ENCODE assay signal across 11 cellular contexts in the genomic region with DNA sequence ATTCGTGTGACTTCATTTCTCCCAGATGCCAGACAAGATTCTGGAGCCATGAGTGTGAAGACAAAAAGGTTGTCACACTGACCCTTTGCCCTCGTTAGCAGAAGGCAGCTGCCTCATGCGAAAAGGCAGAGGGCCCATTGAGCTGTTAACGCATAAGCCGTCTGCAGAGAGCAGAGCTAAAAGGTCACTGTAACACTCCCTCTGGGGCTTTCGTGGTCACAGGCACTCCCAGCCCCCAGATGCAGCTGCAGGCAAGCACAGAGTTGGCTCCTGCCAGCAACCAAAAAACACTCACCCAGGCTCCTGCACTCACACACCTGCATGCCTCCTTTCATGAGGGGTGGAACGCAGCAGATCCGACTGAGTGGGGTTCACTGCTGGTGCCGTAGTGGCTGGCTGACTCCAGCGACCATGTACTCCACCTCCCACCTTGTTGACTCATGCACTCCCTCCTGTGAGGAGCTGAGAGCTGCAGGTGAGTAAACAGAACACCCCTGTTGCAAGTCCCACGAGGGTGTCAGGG.
DNase-seq lines count a peak whose midpoint lies in the region; ATAC-seq and TF ChIP-seq lines count a peak whose summit lies in the region.
"Had no signal": no experiment of that assay in that cellular context is flagged by ENCODE, and none has a peak within 500 bp of the region (broad histone marks: within the 10 kb centered on the region; RNA-seq: fewer than 3 reads in every experiment).

No MANE protein-coding gene starts in this region.

- ATAC-seq in HG03045 (IDR thresholded peaks at IDR 0.05; ENCODE audit: unreplicated experiment), result peak; percentile 45
- ATAC-seq in HG02970 (IDR thresholded peaks at IDR 0.05; ENCODE audit: low FRiP score, unreplicated experiment), result no peak
- ATAC-seq: psoas muscle, SK-N-SH treated with all-trans-retinoic acid at 6 μM for 48 hours had no signal

- H3K27me3 Mint-ChIP-seq in activated T-helper 2 cell treated with anti-CD3 and anti-CD28 coated beads, Interferon-gamma antibody, Interleukin-2, Interleukin-4, amounts not matched to agents 10 μg/mL and 5 μg/mL and 100 μg/mL, durations not matched to agents 14 hours and 24 hours and 36 hours (ENCODE audit: low read depth), result no peaks in the 10 kb centered on the region
- H3K27me3 Mint-ChIP-seq: activated naive CD4-positive, alpha-beta T cell treated with anti-CD3 and anti-CD28 coated beads, Interleukin-2, amount 50 U/mL, for 24 hours had no signal

- no peaks in the 10 kb centered on the region for H3K9me3 Mint-ChIP-seq in activated T-helper 2 cell treated with anti-CD3 and anti-CD28 coated beads, Interferon-gamma antibody, Interleukin-2, Interleukin-4, amounts not matched to agents 10 μg/mL and 5 μg/mL and 100 μg/mL, durations not matched to agents 14 hours and 24 hours and 36 hours
- H3K9me3 Mint-ChIP-seq: activated naive CD4-positive, alpha-beta T cell treated with anti-CD3 and anti-CD28 coated beads, Interleukin-2, amount 50 U/mL, for 24 hours had no signal

- peaks cover 12% of the 10 kb centered on the region for H4K20me1 ChIP-seq in smooth muscle cell (ENCODE audit: low read depth)

- H3K79me2 ChIP-seq in smooth muscle cell (ENCODE audit: low read depth), result no peaks in the 10 kb centered on the region

- H3K27ac ChIP-seq in smooth muscle cell (ENCODE audit: low read depth), result no peak overlapping the region
- H3K27ac ChIP-seq: psoas muscle had no signal

- H2AFZ ChIP-seq in smooth muscle cell (ENCODE audit: low read depth), result no peak overlapping the region

- 43% methylated on average over 11 of the region's 11 CpGs for WGBS in smooth muscle cell (ENCODE audit: low lambda C conversion rate)

- no peaks in the 10 kb centered on the region for H3K36me3 Mint-ChIP-seq in activated T-helper 2 cell treated with anti-CD3 and anti-CD28 coated beads, Interferon-gamma antibody, Interleukin-2, Interleukin-4, amounts not matched to agents 10 μg/mL and 5 μg/mL and 100 μg/mL, durations not matched to agents 14 hours and 24 hours and 36 hours (ENCODE audit: low read depth)

- no peak overlapping the region for H3K27ac Mint-ChIP-seq in activated T-helper 2 cell treated with anti-CD3 and anti-CD28 coated beads, Interferon-gamma antibody, Interleukin-2, Interleukin-4, amounts not matched to agents 10 μg/mL and 5 μg/mL and 100 μg/mL, durations not matched to agents 14 hours and 24 hours and 36 hours
- H3K27ac Mint-ChIP-seq: activated naive CD4-positive, alpha-beta T cell treated with anti-CD3 and anti-CD28 coated beads, Interleukin-2, amount 50 U/mL, for 24 hours had no signal

- no peaks in the 10 kb centered on the region for H3F3A ChIP-seq in smooth muscle cell (ENCODE audit: low read depth)

- H3K4me1 Mint-ChIP-seq in activated T-helper 2 cell treated with anti-CD3 and anti-CD28 coated beads, Interferon-gamma antibody, Interleukin-2, Interleukin-4, amounts not matched to agents 10 μg/mL and 5 μg/mL and 100 μg/mL, durations not matched to agents 14 hours and 24 hours and 36 hours (ENCODE audit: low read depth), result peaks cover 2% of the 10 kb centered on the region
- H3K4me1 Mint-ChIP-seq: activated naive CD4-positive, alpha-beta T cell treated with anti-CD3 and anti-CD28 coated beads, Interleukin-2, amount 50 U/mL, for 24 hours had no signal

- H3K4me1 ChIP-seq in smooth muscle cell (ENCODE audit: low read depth) (peaks cover 5% of the 10 kb centered on the region), HAP-1 (peaks cover 6% of the 10 kb centered on the region)
- H3K4me1 ChIP-seq: psoas muscle had no signal

- in situ Hi-C loops in HAP-1 (cut with MboI; ENCODE audit: low sequenced_read_pairs), result no loop called here

- H3K4me3 Mint-ChIP-seq in activated T-helper 2 cell treated with anti-CD3 and anti-CD28 coated beads, Interferon-gamma antibody, Interleukin-2, Interleukin-4, amounts not matched to agents 10 μg/mL and 5 μg/mL and 100 μg/mL, durations not matched to agents 14 hours and 24 hours and 36 hours (ENCODE audit: low read depth), result no peak overlapping the region
- H3K4me3 Mint-ChIP-seq: activated naive CD4-positive, alpha-beta T cell treated with anti-CD3 and anti-CD28 coated beads, Interleukin-2, amount 50 U/mL, for 24 hours had no signal

- intact Hi-C loops in activated T-helper 2 cell treated with anti-CD3 and anti-CD28 coated beads, Interferon-gamma antibody, Interleukin-2, Interleukin-4, amounts not matched to agents 10 μg/mL and 5 μg/mL and 100 μg/mL, durations not matched to agents 14 hours and 24 hours and 36 hours (cut with micrococcal nuclease), result no loop called here

- no peak overlapping the region for H3K4me2 ChIP-seq in smooth muscle cell

- no peak overlapping the region for H3K9ac ChIP-seq in smooth muscle cell (ENCODE audit: low read depth)

- peak; percentile 23 for DNase-seq in ELF-1 (ENCODE audit: low read depth, low spot score)
- DNase-seq in NCI-H510A treated with DMSO at 0.1 percent for 48 hours (lab: John Stamatoyannopoulos, UW), result peak; percentile 76
- peak; percentile 30 for DNase-seq in iPS-NIHi7 (ENCODE audit: extremely low spot score)
- DNase-seq in smooth muscle cell (lab: John Stamatoyannopoulos, UW; ENCODE audit: unreplicated experiment), result no peak
- DNase-seq in HAP-1 (ENCODE audit: low spot score in 2 of 2), result no peak
- no peak for DNase-seq in activated T-helper 2 cell treated with anti-CD3 and anti-CD28 coated beads, Interferon-gamma antibody, Interleukin-2, Interleukin-4, amounts not matched to agents 10 μg/mL and 5 μg/mL and 100 μg/mL, durations not matched to agents 14 hours and 24 hours and 36 hours (ENCODE audit: low spot score)
- DNase-seq: psoas muscle had no signal

- H3K27me3 ChIP-seq in smooth muscle cell (ENCODE audit: low read depth) (no peaks in the 10 kb centered on the region), HAP-1 (ENCODE audit: low read depth) (no peaks in the 10 kb centered on the region)

- H3K4me3 ChIP-seq in smooth muscle cell (no peak overlapping the region), HAP-1 (no peak overlapping the region)
- H3K4me3 ChIP-seq: psoas muscle had no signal

- H3K36me3 ChIP-seq in smooth muscle cell (ENCODE audit: low read depth), result no peaks in the 10 kb centered on the region
- no peaks in the 10 kb centered on the region for H3K36me3 ChIP-seq in HAP-1 (replicated peaks)

- TF ChIP-seq CTCF in smooth muscle cell (IDR thresholded peaks at IDR 0.05; ENCODE audit: borderline replicate concordance, insufficient read depth, poor library complexity, severe bottlenecking), result no peak

- H3K9me3 ChIP-seq in smooth muscle cell (replicated peaks; ENCODE audit: low read depth) (no peaks in the 10 kb centered on the region), HAP-1 (no peaks in the 10 kb centered on the region)
- H3K9me3 ChIP-seq: psoas muscle had no signal

Comparison
In these comparisons a context has a peak if more than half of its experiments do, and no peak if none do; other contexts are left out.
1. DNase-seq: peak in ELF-1 (single experiment), NCI-H510A treated with DMSO at 0.1 percent for 48 hours (single experiment) and iPS-NIHi7 (single experiment); none in smooth muscle cell (single experiment), HAP-1 (0 of 2) and activated T-helper 2 cell treated with anti-CD3 and anti-CD28 coated beads, Interferon-gamma antibody, Interleukin-2, Interleukin-4, amounts not matched to agents 10 μg/mL and 5 μg/mL and 100 μg/mL, durations not matched to agents 14 hours and 24 hours and 36 hours (single experiment).